In genomic region chr2:232697807-232698110, GRCh38 we compare ENCODE assay signal across 8 cellular contexts. TPM values are rescaled to one million over a fixed set of nuclear protein-coding genes. Genes with fewer than 3 reads are reported as not detected.
A peak's percentile ranks its signal among the peaks of the same experiment; 100 is the strongest.
DNase-seq lines count a peak whose midpoint lies in the region; ATAC-seq and TF ChIP-seq lines count a peak whose summit lies in the region.

No MANE protein-coding gene starts in this region.

- no peaks in the 10 kb centered on the region for H3K9me3 Mint-ChIP-seq in activated CD8-positive, alpha-beta T cell treated with anti-CD3 and anti-CD28 coated beads, Interleukin-2, amount 10 ng/mL, durations not matched to agents 7 days and 5 days (ENCODE audit: insufficient read depth)

- H3K9me3 ChIP-seq in ES-I3 (ENCODE audit: control insufficient read depth, insufficient read depth, low read length) (no peaks in the 10 kb centered on the region), right cardiac atrium (ENCODE audit: control insufficient read depth, low read length) (no peaks in the 10 kb centered on the region), smooth muscle cell (replicated peaks; ENCODE audit: low read depth) (no peaks in the 10 kb centered on the region)

- H3K4me1 Mint-ChIP-seq in activated CD8-positive, alpha-beta T cell treated with anti-CD3 and anti-CD28 coated beads, Interleukin-2, amount 10 ng/mL, durations not matched to agents 7 days and 5 days (ENCODE audit: low read depth) = peaks cover 34% of the 10 kb centered on the region

- ATAC-seq in HG02885 (IDR thresholded peaks at IDR 0.05; ENCODE audit: poor library complexity, unreplicated experiment) (peak; percentile 25), right cardiac atrium (peak; percentile 26 to 39), GM18505 (IDR thresholded peaks at IDR 0.05; ENCODE audit: unreplicated experiment) (no peak)
- ATAC-seq in activated CD8-positive, alpha-beta T cell treated with anti-CD3 and anti-CD28 coated beads, Interleukin-2, amount 10 ng/mL, durations not matched to agents 7 days and 5 days = no peak

- peak overlapping the region; percentile 93 for H3K4me2 ChIP-seq in smooth muscle cell

- peak overlapping the region; percentile 87 for H2AFZ ChIP-seq in smooth muscle cell (ENCODE audit: low read depth)

- no peaks in the 10 kb centered on the region for H3F3A ChIP-seq in smooth muscle cell (ENCODE audit: low read depth)

- intact Hi-C loops in right cardiac atrium (cut with DNase I) = no loop called here

- CTCF ChIA-PET in activated CD8-positive, alpha-beta T cell treated with anti-CD3 and anti-CD28 coated beads, Interleukin-2, amount 10 ng/mL, durations not matched to agents 7 days and 5 days (lab: Charles Lee) = no interaction called here

- no peak for TF ChIP-seq CTCF in smooth muscle cell (IDR thresholded peaks at IDR 0.05; ENCODE audit: borderline replicate concordance, insufficient read depth, poor library complexity, severe bottlenecking)

- POLR2A ChIA-PET in activated CD8-positive, alpha-beta T cell treated with anti-CD3 and anti-CD28 coated beads, Interleukin-2, amount 10 ng/mL, durations not matched to agents 7 days and 5 days (lab: Charles Lee) = interaction anchor here (1.2 kb wide), 1 partner anchor 75 kb away, joined by 3 read pairs; no protein-coding TSS in a partner anchor

- TF ChIP-seq POLR2A in GM18505 (IDR thresholded peaks at IDR 0.05; ENCODE audit: borderline replicate concordance, extremely low read depth, insufficient read depth, insufficient read length) = no peak

- WGBS in right cardiac atrium = under 1% methylated on average over 11 of the region's 11 CpGs
- under 1% methylated on average over 11 of the region's 11 CpGs for WGBS in smooth muscle cell (ENCODE audit: low lambda C conversion rate)

- H3K4me1 ChIP-seq in ES-I3 (ENCODE audit: insufficient read depth, low read length) (peaks cover 9% of the 10 kb centered on the region; the same call in 1 of the 2 replicates), right cardiac atrium (ENCODE audit: control insufficient read depth, insufficient read depth, low read length) (peaks cover 2% of the 10 kb centered on the region), smooth muscle cell (ENCODE audit: low read depth) (peaks cover 25% of the 10 kb centered on the region)

- H3K4me3 ChIP-seq in right cardiac atrium (ENCODE audit: low read length) = peak overlapping the region; percentile 76
- peak overlapping the region; percentile 97 for H3K4me3 ChIP-seq in smooth muscle cell

- H3K27me3 ChIP-seq in right cardiac atrium (ENCODE audit: control insufficient read depth, insufficient read depth) = no peaks in the 10 kb centered on the region
- no peaks in the 10 kb centered on the region for H3K27me3 ChIP-seq in smooth muscle cell (ENCODE audit: low read depth)

- H3K27me3 Mint-ChIP-seq in activated CD8-positive, alpha-beta T cell treated with anti-CD3 and anti-CD28 coated beads, Interleukin-2, amount 10 ng/mL, durations not matched to agents 7 days and 5 days (ENCODE audit: low read depth) = peaks cover 8% of the 10 kb centered on the region

- H3K36me3 ChIP-seq in ES-I3 (ENCODE audit: insufficient read depth, low read length) (no peaks in the 10 kb centered on the region), smooth muscle cell (ENCODE audit: low read depth) (no peaks in the 10 kb centered on the region)

- H4K20me1 ChIP-seq in smooth muscle cell (ENCODE audit: low read depth) = peaks cover 45% of the 10 kb centered on the region

- peak overlapping the region; percentile 90 for H3K4me3 Mint-ChIP-seq in activated CD8-positive, alpha-beta T cell treated with anti-CD3 and anti-CD28 coated beads, Interleukin-2, amount 10 ng/mL, durations not matched to agents 7 days and 5 days

- H3K9ac ChIP-seq in ES-I3 (ENCODE audit: low read depth, low read length) (peak overlapping the region; percentile 74), smooth muscle cell (ENCODE audit: low read depth) (peak overlapping the region; percentile 98)

- peak overlapping the region; percentile 88 for H3K27ac Mint-ChIP-seq in activated CD8-positive, alpha-beta T cell treated with anti-CD3 and anti-CD28 coated beads, Interleukin-2, amount 10 ng/mL, durations not matched to agents 7 days and 5 days

- no peak for DNase-seq in activated CD8-positive, alpha-beta T cell treated with anti-CD3 and anti-CD28 coated beads, Interleukin-2, amount 10 ng/mL, durations not matched to agents 7 days and 5 days
- DNase-seq in right cardiac atrium (no peak), smooth muscle cell (lab: John Stamatoyannopoulos, UW; ENCODE audit: unreplicated experiment) (no peak), NOMO-1 (lab: John Stamatoyannopoulos, UW; ENCODE audit: unreplicated experiment in 2 of 2) (no peak)
- DNase-seq in stimulated activated CD4-positive, alpha-beta T cell treated with anti-CD3 and anti-CD28 coated beads, Interleukin-15, amount 100 ng/mL, for 24 hours = no peak

- H3K36me3 Mint-ChIP-seq in activated CD8-positive, alpha-beta T cell treated with anti-CD3 and anti-CD28 coated beads, Interleukin-2, amount 10 ng/mL, durations not matched to agents 7 days and 5 days (ENCODE audit: low read depth) = peaks cover 31% of the 10 kb centered on the region

- H3K79me2 ChIP-seq in smooth muscle cell (ENCODE audit: low read depth) = peaks cover 54% of the 10 kb centered on the region

- peak overlapping the region; percentile 66 for H3K27ac ChIP-seq in right cardiac atrium (ENCODE audit: low read length)
- H3K27ac ChIP-seq in smooth muscle cell (ENCODE audit: low read depth) = peak overlapping the region; percentile 94

RNA-seq across cellular contexts. Expression of gene GIGYF2, which starts 0.6 kb away (rescaled TPM):
- 10 to 100 TPM; 59.3 to 61.7 TPM for total RNA-seq in activated CD8-positive, alpha-beta T cell treated with anti-CD3 and anti-CD28 coated beads, Interleukin-2, amount 10 ng/mL, durations not matched to agents 7 days and 5 days
- total RNA-seq in right cardiac atrium (10 to 100 TPM; 60.4 to 68.2 (median 63.8) TPM), smooth muscle cell (57.6 and 62.2 TPM in 2 replicates)
- polyA plus RNA-seq in right cardiac atrium (21.6 TPM), smooth muscle cell (16.2 and 25.6 TPM in 2 replicates)

Comparison
In these comparisons a context has a peak if more than half of its experiments do, and no peak if none do; other contexts are left out.
1. ATAC-seq: peak in HG02885 (single experiment) and right cardiac atrium (2 of 2); none in activated CD8-positive, alpha-beta T cell treated with anti-CD3 and anti-CD28 coated beads, Interleukin-2, amount 10 ng/mL, durations not matched to agents 7 days and 5 days (single experiment) and GM18505 (single experiment).